8 cellular contexts compared by ENCODE assay signal in the genomic region with DNA sequence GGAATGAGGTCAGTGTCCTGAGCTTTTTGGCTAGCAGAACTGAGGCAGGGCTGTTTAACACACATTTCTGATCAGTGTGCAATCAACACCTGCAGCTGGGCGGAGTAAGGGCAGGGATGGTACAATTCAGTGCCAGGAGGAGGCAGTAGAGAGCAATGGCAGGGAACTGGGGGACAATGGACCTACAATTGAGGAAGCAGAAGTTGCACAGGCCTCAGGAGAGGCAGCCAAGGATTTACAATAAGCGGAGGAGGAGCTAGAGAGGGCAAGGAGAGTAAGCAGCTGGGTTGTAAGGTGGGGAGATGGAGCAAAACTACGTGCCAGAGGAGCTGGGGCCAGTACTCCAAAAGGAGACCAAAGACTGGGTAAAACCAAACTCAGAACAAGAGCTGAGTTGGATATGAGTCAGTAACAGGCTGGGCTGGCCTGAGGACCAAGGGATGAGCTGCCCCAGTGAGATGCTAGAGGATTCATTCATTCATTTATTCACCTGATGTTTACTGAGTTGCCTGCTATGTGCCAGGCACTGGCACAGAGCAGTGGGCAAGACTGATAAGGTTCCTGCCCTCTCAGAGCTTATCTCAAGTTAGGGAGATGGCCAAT.
DNase-seq lines count a peak whose midpoint lies in the region; TF ChIP-seq lines count a peak whose summit lies in the region.

No MANE protein-coding gene starts in this region.

- TF ChIP-seq EP300 in Ishikawa (IDR thresholded peaks at IDR 0.05; ENCODE audit: borderline replicate concordance): no peak

- no peaks in the 10 kb centered on the region for H3K36me3 ChIP-seq in WERI-Rb-1
- peaks cover 29 to 39% of the 10 kb centered on the region in 2 donors for H3K36me3 ChIP-seq in mucosa of rectum (ENCODE audit: control insufficient read depth in 2 of 2, insufficient read depth in 2 of 2, low read length in 2 of 2)

- peak; percentile 68 for TF ChIP-seq RAD21 in Ishikawa (IDR thresholded peaks at IDR 0.05; ENCODE audit: low read depth)

- no peaks in the 10 kb centered on the region for H3K9me3 ChIP-seq in WERI-Rb-1 (ENCODE audit: severe bottlenecking)
- H3K9me3 ChIP-seq in mucosa of rectum (ENCODE audit: control insufficient read depth in 2 of 2, low read length in 2 of 2): no peaks in the 10 kb centered on the region

- peak; percentile 84 for TF ChIP-seq CTCF in WERI-Rb-1 (IDR thresholded peaks at IDR 0.05; ENCODE audit: low read depth, low read length)

- peaks cover 15 to 19% of the 10 kb centered on the region in 2 donors for H3K4me1 ChIP-seq in mucosa of rectum (ENCODE audit: control insufficient read depth in 2 of 2, insufficient read depth in 2 of 2, low read length in 2 of 2)

- H3K4me3 ChIP-seq in WERI-Rb-1 (ENCODE audit: low read depth, low read length) (no peak overlapping the region), mucosa of rectum (ENCODE audit: low read length in 2 of 2) (no peak overlapping the region)

- H3K27ac ChIP-seq in WERI-Rb-1 (no peak overlapping the region), mucosa of rectum (ENCODE audit: low read depth in 2 of 2, low read length in 2 of 2) (peak overlapping the region; percentile 53 to 65)

- peak; percentile 27 for DNase-seq in NCI-H2196 (lab: John Stamatoyannopoulos, UW; ENCODE audit: unreplicated experiment)
- DNase-seq in NCI-H2196 treated with DMSO at 0.1 percent for 48 hours (lab: John Stamatoyannopoulos, UW; ENCODE audit: unreplicated experiment): no peak
- peak; percentile 64 for DNase-seq in WERI-Rb-1
- peak; percentile 38 for DNase-seq in effector CD4-positive, alpha-beta T cell
- DNase-seq in COLO829 (ENCODE audit: low spot score): no peak
- no peak for DNase-seq in NCI-H2171 treated with DMSO at 0.1 percent for 48 hours (lab: John Stamatoyannopoulos, UW)

- H3K9ac ChIP-seq in mucosa of rectum (ENCODE audit: low read depth in 1 of 2, low read length in 2 of 2): no peak overlapping the region

- H3K27me3 ChIP-seq in WERI-Rb-1 (ENCODE audit: insufficient read depth, low read depth, severe bottlenecking): no peaks in the 10 kb centered on the region
- H3K27me3 ChIP-seq in mucosa of rectum (ENCODE audit: control insufficient read depth in 2 of 2, insufficient read depth in 2 of 2, low read length in 2 of 2): no peaks in the 10 kb centered on the region

TF ChIP-seq in Ishikawa, 13 proteins besides CTCF, POLR2A, EP300 and RAD21:
- no peak for TF ChIP-seq REST (IDR thresholded peaks at IDR 0.05; ENCODE audit: low read depth)
- TF ChIP-seq NFIC (IDR thresholded peaks at IDR 0.05): no peak
- no peak for TF ChIP-seq FOXM1 (IDR thresholded peaks at IDR 0.05; ENCODE audit: borderline replicate concordance, low read depth)
- TF ChIP-seq TEAD4 (IDR thresholded peaks at IDR 0.05): no peak
- TF ChIP-seq, protein P1, sequence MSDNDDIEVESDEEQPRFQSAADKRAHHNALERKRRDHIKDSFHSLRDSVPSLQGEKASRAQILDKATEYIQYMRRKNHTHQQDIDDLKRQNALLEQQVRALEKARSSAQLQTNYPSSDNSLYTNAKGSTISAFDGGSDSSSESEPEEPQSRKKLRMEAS (IDR thresholded peaks at IDR 0.05): no peak
- TF ChIP-seq TAF1 (IDR thresholded peaks at IDR 0.05; ENCODE audit: low read depth): no peak
- TF ChIP-seq YY1 (IDR thresholded peaks at IDR 0.05; ENCODE audit: low read depth): no peak
- TF ChIP-seq EGR1 (IDR thresholded peaks at IDR 0.05): no peak
- TF ChIP-seq CREB1 (IDR thresholded peaks at IDR 0.05; ENCODE audit: low read depth): no peak
- no peak for TF ChIP-seq ZBTB7A (IDR thresholded peaks at IDR 0.05; ENCODE audit: low read depth)
- TF ChIP-seq TCF12 (IDR thresholded peaks at IDR 0.05; ENCODE audit: low read depth): no peak
- TF ChIP-seq CEBPB (IDR thresholded peaks at IDR 0.05): no peak
- no peak for TF ChIP-seq USF1 (IDR thresholded peaks at IDR 0.05)

Comparison
In these comparisons a context has a peak if more than half of its experiments do, and no peak if none do; other contexts are left out.
1. DNase-seq: peak in NCI-H2196 (single experiment), WERI-Rb-1 (single experiment) and effector CD4-positive, alpha-beta T cell (single experiment); none in NCI-H2196 treated with DMSO at 0.1 percent for 48 hours (single experiment), COLO829 (single experiment) and NCI-H2171 treated with DMSO at 0.1 percent for 48 hours (single experiment).